In genomic region chr7:27164381-27165088, GRCh38 we compare ENCODE assay signal across 1 cellular context.
TF ChIP-seq lines count a peak whose summit lies in the region.

No MANE protein-coding gene starts in this region.

TF ChIP-seq in HepG2, 621 proteins besides CTCF, POLR2A, EP300 and RAD21:
- TF ChIP-seq SSRP1 (CRISPR knock-in tag; IDR thresholded peaks at IDR 0.05) (no peak), NFKB2 (CRISPR knock-in tag; IDR thresholded peaks at IDR 0.05; ENCODE audit: borderline replicate concordance) (peak; percentile 18; the same call in 1 of the 2 replicates), HNRNPLL (IDR thresholded peaks at IDR 0.05; ENCODE audit: low read depth, low read length, poor library complexity, severe bottlenecking) (peak; percentile 18), BCL6 (CRISPR knock-in tag; IDR thresholded peaks at IDR 0.05) (peak; percentile 36; the same call in 1 of the 2 replicates), MYNN (CRISPR knock-in tag; IDR thresholded peaks at IDR 0.05; ENCODE audit: low read depth) (no peak), ZNF205 (CRISPR knock-in tag; IDR thresholded peaks at IDR 0.05) (no peak), ZBTB7B (CRISPR knock-in tag; IDR thresholded peaks at IDR 0.05) (no peak), EZH2 (conservative IDR thresholded peaks at IDR 0.05; ENCODE audit: low read depth, low read length) (0 out of 2 replicates have a peak, but pooled peaks have one; percentile 57), GTF2F1 (IDR thresholded peaks at IDR 0.05; ENCODE audit: low read length) (no peak), ZNF350 (CRISPR knock-in tag; IDR thresholded peaks at IDR 0.05; ENCODE audit: borderline replicate concordance, low read depth) (no peak), AKAP8 (CRISPR knock-in tag; IDR thresholded peaks at IDR 0.05) (no peak)
